Comparison of ENCODE assay signal across 8 cellular contexts in genomic region chr21:37369307-37369854, GRCh38. TPM values are rescaled to one million over a fixed set of nuclear protein-coding genes. Genes with fewer than 3 reads are reported as not detected.
DNase-seq lines count a peak whose midpoint lies in the region; ATAC-seq and TF ChIP-seq lines count a peak whose summit lies in the region.

No MANE protein-coding gene starts in this region.

- BruUV-seq in A673 (replicated peaks; lab: Mats Ljungman, UMichigan), result TSS peak; percentile 17

- H3K9ac ChIP-seq in HUES48 (ENCODE audit: low read depth, low read length) (0 out of 2 replicates have a peak overlapping the region, but pooled peaks have one; percentile 6), mucosa of stomach (ENCODE audit: low read length) (peak overlapping the region; percentile 89)

- in situ Hi-C loops in brain microvascular endothelial cell (cut with HindIII; ENCODE audit: low pct_ligation_motif_present, low sequenced_read_pairs), result no loop called here

- CTCF ChIA-PET in A673 (lab: Charles Lee), result no interaction called here

- no peaks in the 10 kb centered on the region for H3K9me3 ChIP-seq in A673 (ENCODE audit: low read depth, low read length, poor library complexity, severe bottlenecking)
- H3K9me3 ChIP-seq in HUES48 (ENCODE audit: control insufficient read depth, insufficient read depth, low read length), result no peaks in the 10 kb centered on the region
- no peaks in the 10 kb centered on the region for H3K9me3 ChIP-seq in mucosa of stomach (ENCODE audit: control insufficient read depth, low read length)

- H3K4me1 ChIP-seq in A673 (ENCODE audit: insufficient read depth, low read length, poor library complexity, severe bottlenecking) (peaks cover 46% of the 10 kb centered on the region), HUES48 (ENCODE audit: control insufficient read depth, insufficient read depth, low read length) (peaks cover 41% of the 10 kb centered on the region), mucosa of stomach (ENCODE audit: control insufficient read depth, insufficient read depth, low read length) (peaks cover 14% of the 10 kb centered on the region)

- POLR2A ChIA-PET in A673 (lab: Charles Lee; ENCODE audit: low non-redundant PET), result no interaction called here

- ATAC-seq in GM21526 (IDR thresholded peaks at IDR 0.05; ENCODE audit: low FRiP score, unreplicated experiment) (no peak), HG02610 (IDR thresholded peaks at IDR 0.05; ENCODE audit: unreplicated experiment) (no peak), GM18498 (IDR thresholded peaks at IDR 0.05; ENCODE audit: unreplicated experiment) (no peak)

- H3K36me3 ChIP-seq in A673 (ENCODE audit: insufficient read depth, low read length, poor library complexity, severe bottlenecking), result no peaks in the 10 kb centered on the region
- no peaks in the 10 kb centered on the region for H3K36me3 ChIP-seq in HUES48 (ENCODE audit: control insufficient read depth, insufficient read depth, low read length)
- no peaks in the 10 kb centered on the region for H3K36me3 ChIP-seq in brain microvascular endothelial cell (replicated peaks)
- H3K36me3 ChIP-seq in mucosa of stomach (ENCODE audit: control insufficient read depth, insufficient read depth, low read length), result no peaks in the 10 kb centered on the region

- intact Hi-C loops in A673 (cut with micrococcal nuclease; ENCODE audit: unreplicated experiment), result loop anchor here (5.0 to 10.0 kb wide), 2 partner anchors 93 to 195 kb away; no protein-coding TSS in a partner anchor

- DNase-seq in A673 (ENCODE audit: low spot score) (no peak), brain microvascular endothelial cell (no peak), HK-2 (ENCODE audit: unreplicated experiment) (no peak)

- TF ChIP-seq CTCF in A673 (conservative IDR thresholded peaks at IDR 0.05; ENCODE audit: low read depth, low read length) (no peak), brain microvascular endothelial cell (IDR thresholded peaks at IDR 0.05; ENCODE audit: low read depth, low read length, missing control alignments) (no peak)

- H3K4me3 ChIP-seq in A673 (ENCODE audit: low read depth, low read length, poor library complexity, severe bottlenecking) (peak overlapping the region; percentile 65), HUES48 (ENCODE audit: low read depth, low read length) (peak overlapping the region; percentile 68), brain microvascular endothelial cell (ENCODE audit: low read depth, low read length) (peak overlapping the region; percentile 80), mucosa of stomach (ENCODE audit: low read length) (no peak overlapping the region)

- no peaks in the 10 kb centered on the region for H3K27me3 ChIP-seq in A673 (replicated peaks; ENCODE audit: insufficient read depth, low read depth, low read length, poor library complexity)
- H3K27me3 ChIP-seq in HUES48 (ENCODE audit: control insufficient read depth, insufficient read depth, low read length), result no peaks in the 10 kb centered on the region
- no peaks in the 10 kb centered on the region for H3K27me3 ChIP-seq in brain microvascular endothelial cell (replicated peaks)
- no peaks in the 10 kb centered on the region for H3K27me3 ChIP-seq in mucosa of stomach (ENCODE audit: control insufficient read depth, insufficient read depth, low read length)

- H3K27ac ChIP-seq in A673 (ENCODE audit: low read depth, low read length, poor library complexity, severe bottlenecking) (peak overlapping the region; percentile 71), HUES48 (ENCODE audit: low read depth, low read length) (no peak overlapping the region), brain microvascular endothelial cell (peak overlapping the region; percentile 98)

RNA-seq across cellular contexts. Expression of gene DYRK1A, which starts 2.8 kb away (rescaled TPM):
- total RNA-seq in A673 (2021), result 66.4 and 70.5 TPM in 2 replicates
